10 cellular contexts compared by ENCODE assay signal in the genomic region with DNA sequence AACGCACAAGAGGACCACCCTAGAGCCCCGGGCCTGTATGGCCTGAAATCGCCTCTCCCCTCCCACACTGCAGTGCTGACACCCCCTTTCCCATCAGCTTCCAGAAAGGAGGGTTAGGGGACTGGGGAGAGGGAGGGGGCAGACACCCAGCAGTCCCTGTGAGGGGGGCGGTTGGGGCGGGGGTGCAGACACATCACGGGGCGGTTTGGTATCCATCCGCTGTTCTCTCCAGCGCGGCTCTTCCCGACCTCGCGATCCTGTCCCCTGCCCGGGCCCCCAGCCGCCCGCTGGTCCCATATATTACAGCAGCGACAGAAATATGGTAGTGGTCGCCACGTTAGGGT. TPM values are rescaled to one million over a fixed set of nuclear protein-coding genes. Genes with fewer than 3 reads are reported as not detected.
DNase-seq lines count a peak whose midpoint lies in the region; ATAC-seq, FAIRE-seq and TF ChIP-seq lines count a peak whose summit lies in the region.
"Had no signal": no experiment of that assay in that cellular context is flagged by ENCODE, and none has a peak within 500 bp of the region (broad histone marks: within the 10 kb centered on the region; RNA-seq: fewer than 3 reads in every experiment).

No MANE protein-coding gene starts in this region.

- H3K79me2 ChIP-seq in astrocyte (ENCODE audit: insufficient read depth, low read length) = no peaks in the 10 kb centered on the region

- H4K20me1 ChIP-seq in astrocyte (ENCODE audit: insufficient read depth, low read length) = no peaks in the 10 kb centered on the region

- DNase-seq in astrocyte (ENCODE audit: low read depth) = no peak
- peak; percentile 11 for DNase-seq in iPS-NIHi11 (ENCODE audit: low spot score)
- DNase-seq in HUDEP-2 (lab: John Stamatoyannopoulos, UW; ENCODE audit: unreplicated experiment in 76 of 76) = no peak
- no peak for DNase-seq in SKM-1 treated with dmso at 0.1 percent for 144 hours (lab: John Stamatoyannopoulos, UW; ENCODE audit: unreplicated experiment)
- no peak for DNase-seq in kidney glomerular epithelial cell (lab: John Stamatoyannopoulos, UW)

- peaks cover 6% of the 10 kb centered on the region for H3K27me3 Mint-ChIP-seq in astrocyte (ENCODE audit: low read depth, unreplicated experiment)

- H3K36me3 Mint-ChIP-seq in astrocyte (ENCODE audit: low read depth, unreplicated experiment) = peaks cover 2% of the 10 kb centered on the region

- H3K27ac ChIP-seq in HEK293 (ENCODE audit: extremely low read depth, low read depth, low read length) (no peak overlapping the region; the same call in 1 of the 2 replicates), astrocyte (ENCODE audit: low read depth, low read length) (no peak overlapping the region), skin epidermis (peak overlapping the region in 1 of 21 experiments; percentile 85)

- no peak overlapping the region for H3K4me3 Mint-ChIP-seq in astrocyte (ENCODE audit: unreplicated experiment)

- H3K9me3 Mint-ChIP-seq in astrocyte (ENCODE audit: unreplicated experiment) = no peaks in the 10 kb centered on the region
- H3K9me3 Mint-ChIP-seq: dendritic cell treated with granulocyte-macrophage colony-stimulating factor and Interleukin-4, amounts not matched to agents 40 ng/mL and 50 ng/mL, for 4 days had no signal

- H3K27me3 ChIP-seq in astrocyte (ENCODE audit: insufficient read depth, low read length) = no peaks in the 10 kb centered on the region

- H3K27ac Mint-ChIP-seq in astrocyte (ENCODE audit: unreplicated experiment) = no peak overlapping the region
- H3K27ac Mint-ChIP-seq: dendritic cell treated with granulocyte-macrophage colony-stimulating factor and Interleukin-4, amounts not matched to agents 40 ng/mL and 50 ng/mL, for 4 days had no signal

- no peaks in the 10 kb centered on the region for H3K4me1 Mint-ChIP-seq in astrocyte (ENCODE audit: low read depth, unreplicated experiment)

- TF ChIP-seq CTCF in HEK293 (tag by site-specific recombination; IDR thresholded peaks at IDR 0.05) (no peak), astrocyte (IDR thresholded peaks at IDR 0.05; ENCODE audit: insufficient read depth, low read depth, low read length) (no peak)

- FAIRE-seq in astrocyte (lab: Jason Lieb, UNC) = no peak
- FAIRE-seq: GM12878 had no signal

- POLR2A ChIA-PET in HEK293 (lab: Yijun Ruan, JAX) = no interaction called here

- peak overlapping the region; percentile 79 for H3K9ac ChIP-seq in astrocyte (ENCODE audit: low read length)

- CTCF ChIA-PET in HEK293 (lab: Yijun Ruan, JAX) = no interaction called here

- H3K36me3 ChIP-seq in HEK293 (ENCODE audit: control insufficient read depth in 2 of 2, insufficient read depth in 1 of 2, low read length in 2 of 2) (peaks cover 0 to 26% of the 10 kb centered on the region in 2 experiments; a peak in 1 of 3 replicates), astrocyte (ENCODE audit: insufficient read depth, low read length) (no peaks in the 10 kb centered on the region)

- no peak for ATAC-seq in HG03432 (IDR thresholded peaks at IDR 0.05; ENCODE audit: unreplicated experiment)
- ATAC-seq: GM12878 had no signal

- H3K4me1 ChIP-seq in HEK293 (ENCODE audit: control insufficient read depth, insufficient read depth, low read length) (no peaks in the 10 kb centered on the region), astrocyte (ENCODE audit: insufficient read depth, low read length) (no peaks in the 10 kb centered on the region)

- peak overlapping the region; percentile 69 for H3K4me3 ChIP-seq in HEK293 (ENCODE audit: low read depth, low read length)
- H3K4me3 ChIP-seq in astrocyte (ENCODE audit: insufficient read depth, low read depth, low read length) = peak overlapping the region; percentile 62
- peak overlapping the region in 6 of 7 experiments; percentile 49 to 65 (median 61) for H3K4me3 ChIP-seq in skin epidermis
- H3K4me3 ChIP-seq: GM12878 had no signal

- H3K4me2 ChIP-seq in astrocyte (ENCODE audit: low read length) = peak overlapping the region; percentile 94

- H2AFZ ChIP-seq in astrocyte (ENCODE audit: low read depth, low read length) = peak overlapping the region; percentile 79

- no peaks in the 10 kb centered on the region for H3K9me3 ChIP-seq in HEK293 (ENCODE audit: control insufficient read depth, insufficient read depth, low read depth, low read length)
- H3K9me3 ChIP-seq in astrocyte (ENCODE audit: insufficient read depth, low read depth, low read length) = no peaks in the 10 kb centered on the region

TF ChIP-seq in HEK293, 187 proteins besides CTCF, POLR2A, EP300 and RAD21 (continues in another document):
- TF ChIP-seq ZNF571 (tag by site-specific recombination; IDR thresholded peaks at IDR 0.05) = no peak
- no peak for TF ChIP-seq KLF7 (tag by site-specific recombination; IDR thresholded peaks at IDR 0.05; ENCODE audit: borderline replicate concordance)
- TF ChIP-seq ZSCAN4 (tag by site-specific recombination; IDR thresholded peaks at IDR 0.05) = no peak
- no peak for TF ChIP-seq ZNF280D (tag by site-specific recombination; IDR thresholded peaks at IDR 0.05)
- no peak for TF ChIP-seq ZNF521 (tag by site-specific recombination; IDR thresholded peaks at IDR 0.05)
- no peak for TF ChIP-seq ZNF19 (tag by site-specific recombination; IDR thresholded peaks at IDR 0.05; ENCODE audit: low read depth)
- TF ChIP-seq ZNF146 (tag by site-specific recombination; IDR thresholded peaks at IDR 0.05) = no peak
- TF ChIP-seq ZNF138 (tag by site-specific recombination; IDR thresholded peaks at IDR 0.05; ENCODE audit: borderline replicate concordance) = no peak
- no peak for TF ChIP-seq ZNF121 (tag by site-specific recombination; IDR thresholded peaks at IDR 0.05)
- no peak for TF ChIP-seq ZNF132 (tag by site-specific recombination; IDR thresholded peaks at IDR 0.05; ENCODE audit: borderline replicate concordance)
- TF ChIP-seq, protein P1, sequence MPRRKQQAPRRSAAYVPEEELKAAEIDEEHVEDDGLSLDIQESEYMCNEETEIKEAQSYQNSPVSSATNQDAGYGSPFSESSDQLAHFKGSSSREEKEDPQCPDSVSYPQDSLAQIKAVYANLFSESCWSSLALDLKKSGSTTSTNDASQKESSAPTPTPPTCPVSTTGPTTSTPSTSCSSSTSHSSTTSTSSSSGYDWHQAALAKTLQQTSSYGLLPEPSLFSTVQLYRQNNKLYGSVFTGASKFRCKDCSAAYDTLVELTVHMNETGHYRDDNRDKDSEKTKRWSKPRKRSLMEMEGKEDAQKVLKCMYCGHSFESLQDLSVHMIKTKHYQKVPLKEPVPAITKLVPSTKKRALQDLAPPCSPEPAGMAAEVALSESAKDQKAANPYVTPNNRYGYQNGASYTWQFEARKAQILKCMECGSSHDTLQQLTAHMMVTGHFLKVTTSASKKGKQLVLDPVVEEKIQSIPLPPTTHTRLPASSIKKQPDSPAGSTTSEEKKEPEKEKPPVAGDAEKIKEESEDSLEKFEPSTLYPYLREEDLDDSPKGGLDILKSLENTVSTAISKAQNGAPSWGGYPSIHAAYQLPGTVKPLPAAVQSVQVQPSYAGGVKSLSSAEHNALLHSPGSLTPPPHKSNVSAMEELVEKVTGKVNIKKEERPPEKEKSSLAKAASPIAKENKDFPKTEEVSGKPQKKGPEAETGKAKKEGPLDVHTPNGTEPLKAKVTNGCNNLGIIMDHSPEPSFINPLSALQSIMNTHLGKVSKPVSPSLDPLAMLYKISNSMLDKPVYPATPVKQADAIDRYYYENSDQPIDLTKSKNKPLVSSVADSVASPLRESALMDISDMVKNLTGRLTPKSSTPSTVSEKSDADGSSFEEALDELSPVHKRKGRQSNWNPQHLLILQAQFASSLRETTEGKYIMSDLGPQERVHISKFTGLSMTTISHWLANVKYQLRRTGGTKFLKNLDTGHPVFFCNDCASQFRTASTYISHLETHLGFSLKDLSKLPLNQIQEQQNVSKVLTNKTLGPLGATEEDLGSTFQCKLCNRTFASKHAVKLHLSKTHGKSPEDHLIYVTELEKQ (tag by site-specific recombination; IDR thresholded peaks at IDR 0.05; ENCODE audit: borderline replicate concordance) = no peak

RNA-seq across cellular contexts. Expression of gene GPRASP2, which starts 0.4 kb away (rescaled TPM):
- 9.1 and 10.1 TPM in 2 replicates for total RNA-seq in astrocyte

RNA-seq across cellular contexts. Expression of gene GPRASP3, which starts 8.7 kb away (rescaled TPM):
- total RNA-seq in astrocyte = 4.9 and 8.0 TPM in 2 replicates
